In genomic region chr14:76929927-76930326, GRCh38 we compare ENCODE assay signal across 8 cellular contexts.
A peak's percentile ranks its signal among the peaks of the same experiment; 100 is the strongest.
DNase-seq lines count a peak whose midpoint lies in the region; ATAC-seq and TF ChIP-seq lines count a peak whose summit lies in the region.

No MANE protein-coding gene starts in this region.

- no peaks in the 10 kb centered on the region for H3K36me3 ChIP-seq in psoas muscle (ENCODE audit: insufficient read depth in 1 of 2, low read depth in 1 of 2)

- intact Hi-C loops in psoas muscle (cut with DNase I): no loop called here
- intact Hi-C loops in posterior cingulate gyrus (cut with DNase I): no loop called here

- WGBS in psoas muscle, 3 donors: 39 to 52% (median 40%) methylated on average over 8 of the region's 8 CpGs

- peak overlapping the region; percentile 55 for H3K27ac ChIP-seq in HL-60 (replicated peaks)
- peak overlapping the region; percentile 11 for H3K27ac ChIP-seq in angular gyrus (ENCODE audit: low read depth, low read length)
- peak overlapping the region; percentile 59 for H3K27ac ChIP-seq in psoas muscle

- H3K27me3 ChIP-seq in HL-60 (ENCODE audit: insufficient read depth, poor library complexity, severe bottlenecking) (no peaks in the 10 kb centered on the region), psoas muscle (ENCODE audit: insufficient read depth in 3 of 3, low read length in 2 of 3) (no peaks in the 10 kb centered on the region)

- H3K4me1 ChIP-seq in psoas muscle: peaks cover 4% of the 10 kb centered on the region

- DNase-seq in HL-60 (ENCODE audit: low read depth in 1 of 2, low spot score in 1 of 2): peak; percentile 64 to 89
- DNase-seq in SKM-1 (lab: John Stamatoyannopoulos, UW; ENCODE audit: unreplicated experiment): peak; percentile 35
- no peak for DNase-seq in psoas muscle
- no peak for DNase-seq in H4 (ENCODE audit: low spot score)
- DNase-seq in posterior cingulate gyrus: no peak

- ATAC-seq in psoas muscle (peak; percentile 66 to 73 (median 70)), HG02642 (IDR thresholded peaks at IDR 0.05; ENCODE audit: poor library complexity, unreplicated experiment) (no peak), GM18867 (IDR thresholded peaks at IDR 0.05; ENCODE audit: unreplicated experiment) (no peak)

- no peaks in the 10 kb centered on the region for H3K9me3 ChIP-seq in psoas muscle

- TF ChIP-seq CTCF in HL-60 (IDR thresholded peaks at IDR 0.05; ENCODE audit: insufficient read depth, low read length) (no peak), psoas muscle (IDR thresholded peaks at IDR 0.05) (no peak)

- H3K4me3 ChIP-seq in HL-60 (replicated peaks; ENCODE audit: insufficient read depth, low read length) (no peak overlapping the region), psoas muscle (no peak overlapping the region)

Comparison
In these comparisons a context has a peak if more than half of its experiments do, and no peak if none do; other contexts are left out.
1. DNase-seq: peak in HL-60 (2 of 2) and SKM-1 (single experiment); none in psoas muscle (0 of 2), H4 (single experiment) and posterior cingulate gyrus (0 of 10).
2. ATAC-seq: peak in psoas muscle (4 of 4); none in HG02642 (single experiment) and GM18867 (single experiment).
3. Peak in every context shown above with its lines, with median percentiles within 50 percentile points of each other: H3K27ac ChIP-seq.